Comparison of ENCODE assay signal across 8 cellular contexts in genomic region chr13:114067886-114068722, GRCh38.
DNase-seq lines count a peak whose midpoint lies in the region; ATAC-seq and TF ChIP-seq lines count a peak whose summit lies in the region.

No MANE protein-coding gene starts in this region.

- H3K4me3 ChIP-seq in RWPE2 (ENCODE audit: severe bottlenecking) (no peak overlapping the region), duodenal mucosa (ENCODE audit: low read depth in 1 of 2, low read length in 2 of 2) (no peak overlapping the region), skeletal muscle satellite cell (ENCODE audit: low read length) (peak overlapping the region; percentile 22)

- DNase-seq in Right ventricle myocardium superior (peak; percentile 45), Right ventricle myocardium inferior (ENCODE audit: missing footprints) (no peak), RWPE2 (ENCODE audit: low spot score) (no peak), DMS79 (lab: John Stamatoyannopoulos, UW) (no peak), GM20000 (ENCODE audit: low spot score) (no peak), GM13977 (ENCODE audit: low spot score) (no peak)

- H3K27me3 ChIP-seq in RWPE2 (ENCODE audit: insufficient read depth, poor library complexity, severe bottlenecking) (no peaks in the 10 kb centered on the region), duodenal mucosa (ENCODE audit: control insufficient read depth in 1 of 2, insufficient read depth in 2 of 2, low read length in 2 of 2) (no peaks in the 10 kb centered on the region), skeletal muscle satellite cell (ENCODE audit: control insufficient read depth, insufficient read depth, low read length) (no peaks in the 10 kb centered on the region)

- H3K9ac ChIP-seq in duodenal mucosa (ENCODE audit: low read depth in 1 of 2, low read length in 2 of 2) (peak overlapping the region; percentile 31 to 47), skeletal muscle satellite cell (ENCODE audit: low read depth, low read length) (peak overlapping the region; percentile 80)

- H3K36me3 ChIP-seq in RWPE2 (ENCODE audit: low read depth) (no peaks in the 10 kb centered on the region), duodenal mucosa (ENCODE audit: control insufficient read depth in 1 of 2, insufficient read depth in 2 of 2, low read length in 2 of 2) (no peaks in the 10 kb centered on the region), skeletal muscle satellite cell (ENCODE audit: insufficient read depth, low read length) (peaks cover 29% of the 10 kb centered on the region)

- no peaks in the 10 kb centered on the region for H3K9me3 ChIP-seq in RWPE2 (ENCODE audit: severe bottlenecking)
- H3K9me3 ChIP-seq in duodenal mucosa (ENCODE audit: control insufficient read depth in 1 of 2, low read length in 2 of 2) = no peaks in the 10 kb centered on the region
- no peaks in the 10 kb centered on the region for H3K9me3 ChIP-seq in skeletal muscle satellite cell (replicated peaks; ENCODE audit: low read length)

- in situ Hi-C loops in GM13977 (cut with MboI; ENCODE audit: low pct_unique_long_range_greater_than_20kb, low sequenced_read_pairs, unreplicated experiment) = no loop called here

- intact Hi-C loops in Right ventricle myocardium superior (cut with DNase I) = no loop called here
- intact Hi-C loops in Right ventricle myocardium inferior (cut with DNase I) = no loop called here

- H3K27ac ChIP-seq in RWPE2 (ENCODE audit: poor library complexity, severe bottlenecking) = peak overlapping the region; percentile 99
- H3K27ac ChIP-seq in duodenal mucosa (ENCODE audit: low read depth, low read length) = peak overlapping the region; percentile 41

- peaks cover 33% of the 10 kb centered on the region for H3K4me1 ChIP-seq in RWPE2 (ENCODE audit: insufficient read depth, poor library complexity, severe bottlenecking)
- peaks cover 51 to 55% of the 10 kb centered on the region in 2 donors for H3K4me1 ChIP-seq in duodenal mucosa (ENCODE audit: control insufficient read depth in 1 of 2, insufficient read depth in 2 of 2, low read length in 2 of 2)
- peaks cover 56% of the 10 kb centered on the region for H3K4me1 ChIP-seq in skeletal muscle satellite cell (ENCODE audit: control insufficient read depth, insufficient read depth, low read length)

- ATAC-seq in Right ventricle myocardium superior (ENCODE audit: poor library complexity) (no peak), Right ventricle myocardium inferior (no peak), RWPE2 (ENCODE audit: low read depth) (no peak)

- no peak for TF ChIP-seq CTCF in RWPE2 (IDR thresholded peaks at IDR 0.05; ENCODE audit: poor library complexity, severe bottlenecking)
- TF ChIP-seq CTCF in GM20000 (IDR thresholded peaks at IDR 0.05; ENCODE audit: extremely low read depth, missing control alignments) = no peak
- no peak for TF ChIP-seq CTCF in GM13977 (IDR thresholded peaks at IDR 0.05; ENCODE audit: extremely low read depth, insufficient read depth, missing control alignments)

- peak overlapping the region; percentile 78 for H3K4me2 ChIP-seq in skeletal muscle satellite cell (ENCODE audit: low read length)
